In the genomic region with DNA sequence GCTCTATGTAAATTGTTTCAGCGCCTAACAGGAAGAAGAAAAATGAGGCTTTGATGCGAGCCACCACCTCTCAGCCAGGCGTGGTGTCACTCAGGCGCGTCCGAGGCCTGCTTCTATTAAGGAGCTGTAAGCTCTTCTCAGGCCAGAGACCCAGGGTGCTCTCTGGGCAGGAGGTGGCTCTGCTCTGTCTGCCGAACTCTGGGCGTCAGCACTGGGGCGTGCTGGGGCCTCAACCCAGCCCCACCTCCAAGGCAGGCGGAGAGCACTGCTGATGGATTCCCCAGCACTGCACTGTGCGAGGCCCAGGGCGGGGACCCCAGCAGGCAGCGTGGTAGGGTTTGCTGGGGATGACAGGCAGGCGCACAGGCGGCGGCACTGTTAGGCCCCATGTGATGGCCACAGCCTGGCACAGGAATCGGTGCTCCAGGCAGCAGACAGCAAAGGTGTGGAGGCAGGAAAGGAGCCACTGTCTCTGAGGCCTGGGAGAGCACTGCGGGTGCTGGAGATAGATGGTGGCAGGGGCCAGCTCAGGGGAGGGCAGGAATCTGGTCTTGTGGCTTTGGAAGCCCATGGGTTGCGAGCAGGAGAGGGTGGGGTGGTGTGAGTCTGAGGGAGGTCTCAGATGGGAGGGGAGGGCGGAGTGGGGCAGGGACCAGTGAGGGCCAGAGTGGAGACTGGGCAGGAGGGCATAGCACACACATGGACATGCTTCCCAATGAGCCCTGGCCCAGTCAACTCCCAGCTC, we compare ENCODE assay signal across 10 cellular contexts.
DNase-seq lines count a peak whose midpoint lies in the region; ATAC-seq and TF ChIP-seq lines count a peak whose summit lies in the region.
"Had no signal": no experiment of that assay in that cellular context is flagged by ENCODE, and none has a peak within 500 bp of the region (broad histone marks: within the 10 kb centered on the region; RNA-seq: fewer than 3 reads in every experiment).

No MANE protein-coding gene starts in this region.

- H3K27ac ChIP-seq in parathyroid adenoma (peak overlapping the region; percentile 72), uterus (peak overlapping the region in 1 of 2 donors; percentile 18)

- no peak overlapping the region for H2AFZ ChIP-seq in parathyroid adenoma

- H3K9me3 ChIP-seq in parathyroid adenoma (ENCODE audit: control insufficient read depth, low read length) (no peaks in the 10 kb centered on the region), uterus (no peaks in the 10 kb centered on the region)

- no peaks in the 10 kb centered on the region for H3K36me3 ChIP-seq in parathyroid adenoma (ENCODE audit: control insufficient read depth, insufficient read depth, low read length)
- H3K36me3 ChIP-seq in uterus, result no peaks in the 10 kb centered on the region

- H3K4me1 Mint-ChIP-seq in activated naive CD8-positive, alpha-beta T cell treated with anti-CD3 and anti-CD28 coated beads, Interleukin-2, amount 50 U/mL, for 24 hours, result peaks cover 31% of the 10 kb centered on the region
- peaks cover 15% of the 10 kb centered on the region for H3K4me1 Mint-ChIP-seq in activated CD8-positive, alpha-beta memory T cell treated with anti-CD3 and anti-CD28 coated beads, Interleukin-2, amount 10 ng/mL, durations not matched to agents 7 days and 5 days

- H3K4me1 ChIP-seq in parathyroid adenoma (peaks cover 51% of the 10 kb centered on the region), uterus (peaks cover 5 to 14% of the 10 kb centered on the region in 2 donors)

- DNase-seq in activated naive CD8-positive, alpha-beta T cell treated with anti-CD3 and anti-CD28 coated beads, Interleukin-2, amount 50 U/mL, for 24 hours, result no peak
- DNase-seq in uterus, result no peak
- no peak for DNase-seq in activated CD8-positive, alpha-beta memory T cell treated with anti-CD3 and anti-CD28 coated beads, Interleukin-2, amount 10 ng/mL, durations not matched to agents 7 days and 5 days
- DNase-seq: NCI-H2107, small intestine had no signal

- TF ChIP-seq POLR2A in uterus (IDR thresholded peaks at IDR 0.05), result no peak

- no peak overlapping the region for H3K4me2 ChIP-seq in parathyroid adenoma (ENCODE audit: low read length)

- H3K9me3 Mint-ChIP-seq in activated naive CD8-positive, alpha-beta T cell treated with anti-CD3 and anti-CD28 coated beads, Interleukin-2, amount 50 U/mL, for 24 hours, result no peaks in the 10 kb centered on the region
- no peaks in the 10 kb centered on the region for H3K9me3 Mint-ChIP-seq in activated CD8-positive, alpha-beta memory T cell treated with anti-CD3 and anti-CD28 coated beads, Interleukin-2, amount 10 ng/mL, durations not matched to agents 7 days and 5 days (ENCODE audit: low read depth)

- H3K27me3 Mint-ChIP-seq in activated naive CD8-positive, alpha-beta T cell treated with anti-CD3 and anti-CD28 coated beads, Interleukin-2, amount 50 U/mL, for 24 hours, result no peaks in the 10 kb centered on the region
- no peaks in the 10 kb centered on the region for H3K27me3 Mint-ChIP-seq in activated CD8-positive, alpha-beta memory T cell treated with anti-CD3 and anti-CD28 coated beads, Interleukin-2, amount 10 ng/mL, durations not matched to agents 7 days and 5 days

- intact Hi-C loops in uterus (cut with DNase I; ENCODE audit: low total_unique reads), result no loop called here

- TF ChIP-seq CTCF in parathyroid adenoma (IDR thresholded peaks at IDR 0.05) (no peak), uterus (IDR thresholded peaks at IDR 0.05) (no peak)

- H3K36me3 Mint-ChIP-seq in activated naive CD8-positive, alpha-beta T cell treated with anti-CD3 and anti-CD28 coated beads, Interleukin-2, amount 50 U/mL, for 24 hours (ENCODE audit: low read depth), result no peaks in the 10 kb centered on the region
- peaks cover 2% of the 10 kb centered on the region for H3K36me3 Mint-ChIP-seq in activated CD8-positive, alpha-beta memory T cell treated with anti-CD3 and anti-CD28 coated beads, Interleukin-2, amount 10 ng/mL, durations not matched to agents 7 days and 5 days

- no peak overlapping the region for H3K4me3 ChIP-seq in parathyroid adenoma (ENCODE audit: low read depth, low read length)
- H3K4me3 ChIP-seq in uterus, result no peak overlapping the region

- H3K79me2 ChIP-seq in parathyroid adenoma, result peaks cover 73% of the 10 kb centered on the region

- no peaks in the 10 kb centered on the region for H3K27me3 ChIP-seq in parathyroid adenoma (ENCODE audit: control insufficient read depth, insufficient read depth, low read length)
- H3K27me3 ChIP-seq in uterus, result no peaks in the 10 kb centered on the region

- ATAC-seq in GM18868 (IDR thresholded peaks at IDR 0.05; ENCODE audit: unreplicated experiment) (peak; percentile 75), HG02759 (IDR thresholded peaks at IDR 0.05; ENCODE audit: unreplicated experiment) (peak; percentile 74), HG03442 (IDR thresholded peaks at IDR 0.05; ENCODE audit: unreplicated experiment) (no peak), GM19023 (IDR thresholded peaks at IDR 0.05; ENCODE audit: unreplicated experiment) (no peak)
- peak; percentile 9 for ATAC-seq in activated naive CD8-positive, alpha-beta T cell treated with anti-CD3 and anti-CD28 coated beads, Interleukin-2, amount 50 U/mL, for 24 hours
- no peak for ATAC-seq in activated CD8-positive, alpha-beta memory T cell treated with anti-CD3 and anti-CD28 coated beads, Interleukin-2, amount 10 ng/mL, durations not matched to agents 7 days and 5 days

- H3K27ac Mint-ChIP-seq in activated naive CD8-positive, alpha-beta T cell treated with anti-CD3 and anti-CD28 coated beads, Interleukin-2, amount 50 U/mL, for 24 hours, result peak overlapping the region; percentile 31
- no peak overlapping the region for H3K27ac Mint-ChIP-seq in activated CD8-positive, alpha-beta memory T cell treated with anti-CD3 and anti-CD28 coated beads, Interleukin-2, amount 10 ng/mL, durations not matched to agents 7 days and 5 days

- no peak overlapping the region for H3K9ac ChIP-seq in parathyroid adenoma

- no peak overlapping the region for H3K4me3 Mint-ChIP-seq in activated naive CD8-positive, alpha-beta T cell treated with anti-CD3 and anti-CD28 coated beads, Interleukin-2, amount 50 U/mL, for 24 hours
- no peak overlapping the region for H3K4me3 Mint-ChIP-seq in activated CD8-positive, alpha-beta memory T cell treated with anti-CD3 and anti-CD28 coated beads, Interleukin-2, amount 10 ng/mL, durations not matched to agents 7 days and 5 days

- CTCF ChIA-PET in activated CD8-positive, alpha-beta memory T cell treated with anti-CD3 and anti-CD28 coated beads, Interleukin-2, amount 10 ng/mL, durations not matched to agents 7 days and 5 days (lab: Charles Lee), result no interaction called here

Comparison
In these comparisons a context has a peak if more than half of its experiments do, and no peak if none do; other contexts are left out.
1. ATAC-seq: peak in GM18868 (single experiment), HG02759 (single experiment) and activated naive CD8-positive, alpha-beta T cell treated with anti-CD3 and anti-CD28 coated beads, Interleukin-2, amount 50 U/mL, for 24 hours (single experiment); none in HG03442 (single experiment), activated CD8-positive, alpha-beta memory T cell treated with anti-CD3 and anti-CD28 coated beads, Interleukin-2, amount 10 ng/mL, durations not matched to agents 7 days and 5 days (single experiment) and GM19023 (single experiment).